12 cellular contexts compared by ENCODE assay signal in the genomic region with DNA sequence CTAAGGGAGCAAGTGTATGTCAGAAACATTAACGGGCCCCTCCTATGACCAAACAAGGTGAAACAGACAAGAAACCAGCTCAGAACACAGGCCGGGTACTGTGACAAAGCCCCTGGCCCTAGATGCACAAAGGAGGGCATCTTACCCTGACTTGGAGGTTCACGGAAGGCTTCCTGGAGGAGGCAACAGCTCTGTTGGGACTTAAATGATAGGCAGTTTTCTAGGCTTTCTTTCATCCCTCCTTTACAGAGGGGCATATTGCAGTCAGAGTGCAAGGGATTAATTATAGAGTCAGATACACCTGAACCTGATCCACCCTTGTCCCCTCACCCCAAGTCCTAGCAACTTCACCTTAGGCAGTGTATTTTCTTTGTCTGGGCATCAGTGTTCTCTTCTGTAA. TPM values are rescaled to one million over a fixed set of nuclear protein-coding genes. Genes with fewer than 3 reads are reported as not detected.
DNase-seq lines count a peak whose midpoint lies in the region; ATAC-seq and TF ChIP-seq lines count a peak whose summit lies in the region.
"Had no signal": no experiment of that assay in that cellular context is flagged by ENCODE, and none has a peak within 500 bp of the region (broad histone marks: within the 10 kb centered on the region; RNA-seq: fewer than 3 reads in every experiment).

No MANE protein-coding gene starts in this region.

- H3K36me3 Mint-ChIP-seq in progenitor cell of endocrine pancreas (ENCODE audit: insufficient read depth), result no peaks in the 10 kb centered on the region
- H3K36me3 Mint-ChIP-seq in activated T-helper 1 cell treated with anti-CD3 and anti-CD28 coated beads, Interleukin-12 subunit alpha, Interleukin-12 subunit beta, Interleukin-2, Interleukin-4 antibody, amounts not matched to agents 30 ng/mL and 10 ng/mL and 1 ng/mL, durations not matched to agents 14 hours and 24 hours and 36 hours (ENCODE audit: low read depth), result no peaks in the 10 kb centered on the region

- no peaks in the 10 kb centered on the region for H3K9me3 Mint-ChIP-seq in progenitor cell of endocrine pancreas (ENCODE audit: low read depth)
- no peaks in the 10 kb centered on the region for H3K9me3 Mint-ChIP-seq in activated T-helper 1 cell treated with anti-CD3 and anti-CD28 coated beads, Interleukin-12 subunit alpha, Interleukin-12 subunit beta, Interleukin-2, Interleukin-4 antibody, amounts not matched to agents 30 ng/mL and 10 ng/mL and 1 ng/mL, durations not matched to agents 14 hours and 24 hours and 36 hours
- H3K9me3 Mint-ChIP-seq: activated T-helper 17 cell treated with anti-CD3 and anti-CD28 coated beads, Interleukin-2, amount 50 U/mL, for 72 hours had no signal

- ATAC-seq in HG03135 (IDR thresholded peaks at IDR 0.05; ENCODE audit: unreplicated experiment) (no peak), HG02973 (IDR thresholded peaks at IDR 0.05; ENCODE audit: unreplicated experiment) (no peak)
- ATAC-seq: activated T-helper 17 cell treated with anti-CD3 and anti-CD28 coated beads, Interleukin-2, amount 50 U/mL, for 72 hours had no signal

- DNase-seq in PC-9 (no peak), progenitor cell of endocrine pancreas (ENCODE audit: low spot score, unreplicated experiment) (no peak), NCI-H446 treated with DMSO at 0.1 percent for 48 hours (lab: John Stamatoyannopoulos, UW) (no peak)
- DNase-seq in activated T-helper 1 cell treated with anti-CD3 and anti-CD28 coated beads, Interleukin-12 subunit alpha, Interleukin-12 subunit beta, Interleukin-2, Interleukin-4 antibody, amounts not matched to agents 30 ng/mL and 10 ng/mL and 1 ng/mL, durations not matched to agents 14 hours and 24 hours and 36 hours (ENCODE audit: low spot score), result no peak
- DNase-seq: activated CD4-positive, alpha-beta T cell treated with anti-CD3 and anti-CD28 coated beads, Interleukin-2, amount 50 U/mL, for 48 hours; GDM1 had no signal

- H3K27ac ChIP-seq in BLaER1 treated with 17β-estradiol and CSF1 and Interleukin-3, amounts not matched to agents 10 nM and 100 nM, result no peak overlapping the region
- no peak overlapping the region for H3K27ac ChIP-seq in PC-9
- H3K27ac ChIP-seq: psoas muscle had no signal

- H3K4me3 ChIP-seq in BLaER1 treated with 17β-estradiol and CSF1 and Interleukin-3, amounts not matched to agents 10 nM and 100 nM, result no peak overlapping the region
- H3K4me3 ChIP-seq in PC-9 (no peak overlapping the region), iPS-15b (ENCODE audit: low read depth, low read length) (peak overlapping the region; percentile 62)

- intact Hi-C loops in PC-9 (cut with micrococcal nuclease; ENCODE audit: unreplicated experiment), result no loop called here
- intact Hi-C loops in activated T-helper 1 cell treated with anti-CD3 and anti-CD28 coated beads, Interleukin-12 subunit alpha, Interleukin-12 subunit beta, Interleukin-2, Interleukin-4 antibody, amounts not matched to agents 30 ng/mL and 10 ng/mL and 1 ng/mL, durations not matched to agents 14 hours and 24 hours and 36 hours (cut with micrococcal nuclease), result no loop called here

- CTCF ChIA-PET in PC-9 (lab: Charles Lee), result no interaction called here

- peaks cover 12% of the 10 kb centered on the region for H3K27me3 Mint-ChIP-seq in progenitor cell of endocrine pancreas
- H3K27me3 Mint-ChIP-seq in activated T-helper 1 cell treated with anti-CD3 and anti-CD28 coated beads, Interleukin-12 subunit alpha, Interleukin-12 subunit beta, Interleukin-2, Interleukin-4 antibody, amounts not matched to agents 30 ng/mL and 10 ng/mL and 1 ng/mL, durations not matched to agents 14 hours and 24 hours and 36 hours (ENCODE audit: insufficient read depth), result peaks cover 50% of the 10 kb centered on the region

- peaks cover 20 to 61% (median 46%) of the 10 kb centered on the region in 10 experiments; a peak in 19 of 20 replicates for H3K4me1 ChIP-seq in BLaER1 treated with 17β-estradiol and CSF1 and Interleukin-3, amounts not matched to agents 10 nM and 100 nM
- peaks cover 33% of the 10 kb centered on the region for H3K4me1 ChIP-seq in PC-9 (replicated peaks; ENCODE audit: insufficient read depth)
- peaks cover 11% of the 10 kb centered on the region for H3K4me1 ChIP-seq in iPS-15b (ENCODE audit: control insufficient read depth, insufficient read depth, low read length)
- H3K4me1 ChIP-seq: psoas muscle had no signal

- POLR2A ChIA-PET in PC-9 (lab: Charles Lee; ENCODE audit: unreplicated experiment), result no interaction called here

- H3F3A ChIP-seq in PC-9 (ENCODE audit: insufficient read depth, low read depth), result peaks cover 9% of the 10 kb centered on the region

- no peaks in the 10 kb centered on the region for H3K9me2 ChIP-seq in PC-9 (ENCODE audit: insufficient read depth)

- peak overlapping the region; percentile 88 to 99 (median 97); a peak in 16 of 22 replicates for H3K4me2 ChIP-seq in BLaER1 treated with 17β-estradiol and CSF1 and Interleukin-3, amounts not matched to agents 10 nM and 100 nM
- peak overlapping the region; percentile 87; the same call in 1 of the 2 replicates for H3K4me2 ChIP-seq in PC-9

- H3K9ac ChIP-seq in BLaER1 treated with 17β-estradiol and CSF1 and Interleukin-3, amounts not matched to agents 10 nM and 100 nM, result no peak overlapping the region; a peak in 1 of 22 replicates
- no peak overlapping the region for H3K9ac ChIP-seq in iPS-15b (ENCODE audit: low read depth, low read length)

- no peak overlapping the region for H3K27ac Mint-ChIP-seq in progenitor cell of endocrine pancreas
- H3K27ac Mint-ChIP-seq in activated T-helper 1 cell treated with anti-CD3 and anti-CD28 coated beads, Interleukin-12 subunit alpha, Interleukin-12 subunit beta, Interleukin-2, Interleukin-4 antibody, amounts not matched to agents 30 ng/mL and 10 ng/mL and 1 ng/mL, durations not matched to agents 14 hours and 24 hours and 36 hours, result no peak overlapping the region
- H3K27ac Mint-ChIP-seq: activated T-helper 17 cell treated with anti-CD3 and anti-CD28 coated beads, Interleukin-2, amount 50 U/mL, for 72 hours had no signal

- H3K79me2 ChIP-seq in PC-9 (ENCODE audit: low read depth), result no peaks in the 10 kb centered on the region

- BruUV-seq in PC-9 (replicated peaks; lab: Mats Ljungman, UMichigan), result no TSS peak

- TF ChIP-seq CTCF in PC-9 (conservative IDR thresholded peaks at IDR 0.05), result no peak
- no peak for TF ChIP-seq CTCF in progenitor cell of endocrine pancreas (IDR thresholded peaks at IDR 0.05; ENCODE audit: unreplicated experiment)

- no peak overlapping the region for H2AFZ ChIP-seq in PC-9

- peak overlapping the region; percentile 40 for H3K4me3 Mint-ChIP-seq in progenitor cell of endocrine pancreas (ENCODE audit: low read depth)
- H3K4me3 Mint-ChIP-seq in activated T-helper 1 cell treated with anti-CD3 and anti-CD28 coated beads, Interleukin-12 subunit alpha, Interleukin-12 subunit beta, Interleukin-2, Interleukin-4 antibody, amounts not matched to agents 30 ng/mL and 10 ng/mL and 1 ng/mL, durations not matched to agents 14 hours and 24 hours and 36 hours, result no peak overlapping the region

- H4K20me1 ChIP-seq in BLaER1 treated with 17β-estradiol and CSF1 and Interleukin-3, amounts not matched to agents 10 nM and 100 nM, result peaks cover 0 to 95% (median 21%) of the 10 kb centered on the region in 11 experiments; a peak in 14 of 22 replicates
- H4K20me1 ChIP-seq in PC-9 (ENCODE audit: insufficient read depth), result no peaks in the 10 kb centered on the region

- H3K36me3 ChIP-seq in BLaER1 treated with 17β-estradiol and CSF1 and Interleukin-3, amounts not matched to agents 10 nM and 100 nM, result peaks cover 0 to 6% (median 0%) of the 10 kb centered on the region in 11 experiments; a peak in 3 of 22 replicates
- H3K36me3 ChIP-seq in PC-9 (ENCODE audit: low read depth), result no peaks in the 10 kb centered on the region
- H3K36me3 ChIP-seq in iPS-15b (ENCODE audit: control insufficient read depth, insufficient read depth, low read length), result no peaks in the 10 kb centered on the region

- no peaks in the 10 kb centered on the region for H3K9me3 ChIP-seq in BLaER1 treated with 17β-estradiol and CSF1 and Interleukin-3, amounts not matched to agents 10 nM and 100 nM (replicated peaks in 1 of 11)
- H3K9me3 ChIP-seq in PC-9 (ENCODE audit: insufficient read depth, low read depth) (no peaks in the 10 kb centered on the region), iPS-15b (ENCODE audit: control insufficient read depth, insufficient read depth, low read length) (no peaks in the 10 kb centered on the region)
- H3K9me3 ChIP-seq: psoas muscle had no signal

- H3K27me3 ChIP-seq in BLaER1 treated with 17β-estradiol and CSF1 and Interleukin-3, amounts not matched to agents 10 nM and 100 nM, result peaks cover 43 to 74% (median 68%) of the 10 kb centered on the region in 11 experiments
- peaks cover 11% of the 10 kb centered on the region for H3K27me3 ChIP-seq in PC-9 (ENCODE audit: insufficient read depth, low read depth)
- H3K27me3 ChIP-seq in iPS-15b (ENCODE audit: control insufficient read depth, insufficient read depth, low read length), result peaks cover 86% of the 10 kb centered on the region

- H3K4me1 Mint-ChIP-seq in progenitor cell of endocrine pancreas (ENCODE audit: low read depth), result peaks cover 36% of the 10 kb centered on the region
- no peaks in the 10 kb centered on the region for H3K4me1 Mint-ChIP-seq in activated T-helper 1 cell treated with anti-CD3 and anti-CD28 coated beads, Interleukin-12 subunit alpha, Interleukin-12 subunit beta, Interleukin-2, Interleukin-4 antibody, amounts not matched to agents 30 ng/mL and 10 ng/mL and 1 ng/mL, durations not matched to agents 14 hours and 24 hours and 36 hours (ENCODE audit: low read depth)
- H3K4me1 Mint-ChIP-seq: activated T-helper 17 cell treated with anti-CD3 and anti-CD28 coated beads, Interleukin-2, amount 50 U/mL, for 72 hours had no signal

RNA-seq across cellular contexts. Expression of a gene that starts 8.4 kb away (rescaled TPM):
- total RNA-seq in PC-9 (2021) (12.0 and 15.7 TPM in 2 replicates), progenitor cell of endocrine pancreas (11.7 and 13.4 TPM in 2 replicates)
- total RNA-seq in activated T-helper 1 cell treated with anti-CD3 and anti-CD28 coated beads, Interleukin-12 subunit alpha, Interleukin-12 subunit beta, Interleukin-2, Interleukin-4 antibody, amounts not matched to agents 30 ng/mL and 10 ng/mL and 1 ng/mL, durations not matched to agents 14 hours and 24 hours and 36 hours, result 0.31 TPM in 1 of 2 replicates, not detected in the other
